8 cellular contexts compared by ENCODE assay signal in the genomic region with DNA sequence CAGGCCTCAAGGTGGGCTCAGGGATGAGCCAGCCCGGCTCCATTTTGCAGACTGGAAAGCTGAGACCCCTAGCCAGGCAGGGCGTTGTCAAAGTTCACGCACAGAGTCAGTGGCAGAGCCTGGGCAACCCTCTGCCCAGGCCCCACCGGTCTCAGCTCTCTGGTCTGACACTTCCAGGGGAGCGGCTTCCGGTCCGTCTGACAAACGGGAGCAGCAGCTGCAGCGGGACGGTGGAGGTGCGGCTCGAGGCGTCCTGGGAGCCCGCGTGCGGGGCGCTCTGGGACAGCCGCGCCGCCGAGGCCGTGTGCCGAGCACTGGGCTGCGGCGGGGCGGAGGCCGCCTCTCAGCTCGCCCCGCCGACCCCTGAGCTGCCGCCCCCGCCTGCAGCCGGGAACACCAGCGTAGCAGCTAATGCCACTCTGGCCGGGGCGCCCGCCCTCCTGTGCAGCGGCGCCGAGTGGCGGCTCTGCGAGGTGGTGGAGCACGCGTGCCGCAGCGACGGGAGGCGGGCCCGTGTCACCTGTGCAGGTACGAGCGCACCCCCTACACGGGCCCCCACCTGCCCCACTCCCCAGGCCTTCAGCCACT. TPM values are rescaled to one million over a fixed set of nuclear protein-coding genes. Genes with fewer than 3 reads are reported as not detected.
DNase-seq lines count a peak whose midpoint lies in the region; ATAC-seq and TF ChIP-seq lines count a peak whose summit lies in the region.

No MANE protein-coding gene starts in this region.

- ATAC-seq in omental fat pad (ENCODE audit: low FRiP score) (peak; percentile 13), GM19467 (IDR thresholded peaks at IDR 0.05; ENCODE audit: unreplicated experiment) (no peak)

- H3F3A ChIP-seq in OCI-LY1 (ENCODE audit: insufficient read depth, low read length), result no peaks in the 10 kb centered on the region

- H3K27ac ChIP-seq in OCI-LY1 (ENCODE audit: low read depth, low read length, poor library complexity, severe bottlenecking), result no peak overlapping the region

- no peaks in the 10 kb centered on the region; the same call in none of the 2 replicates for H3K27me3 ChIP-seq in OCI-LY1 (ENCODE audit: insufficient read depth, low read length)

- no peaks in the 10 kb centered on the region for H3K36me3 ChIP-seq in OCI-LY1 (ENCODE audit: insufficient read depth, low read length)

- H3K4me1 ChIP-seq in OCI-LY1 (ENCODE audit: insufficient read depth, low read length, severe bottlenecking), result peaks cover 25% of the 10 kb centered on the region

- H3K9me3 ChIP-seq in OCI-LY1 (ENCODE audit: low read length), result no peaks in the 10 kb centered on the region

- TF ChIP-seq CTCF in OCI-LY1 (IDR thresholded peaks at IDR 0.05; ENCODE audit: low read length), result no peak
- no peak for TF ChIP-seq CTCF in epithelial cell of proximal tubule (conservative IDR thresholded peaks at IDR 0.05; ENCODE audit: low read depth, low read length)
- no peak for TF ChIP-seq CTCF in omental fat pad (IDR thresholded peaks at IDR 0.05)

- peak overlapping the region; percentile 79 for H3K4me2 ChIP-seq in OCI-LY1 (ENCODE audit: low read length)

- H3K9ac ChIP-seq in OCI-LY1 (ENCODE audit: low read length), result peak overlapping the region; percentile 44; the same call in 1 of the 2 replicates

- H3K9me2 ChIP-seq in OCI-LY1 (ENCODE audit: low read depth, low read length), result no peaks in the 10 kb centered on the region

- peak; percentile 56 for DNase-seq in D341Med (ENCODE audit: low spot score)
- no peak for DNase-seq in epithelial cell of proximal tubule (ENCODE audit: low read depth)
- DNase-seq in omental fat pad (ENCODE audit: low spot score), result no peak
- no peak for DNase-seq in NCI-H2227 treated with DMSO at 0.1 percent for 48 hours (lab: John Stamatoyannopoulos, UW)
- DNase-seq in HUDEP-2 (lab: John Stamatoyannopoulos, UW; ENCODE audit: unreplicated experiment in 76 of 76), result no peak
- DNase-seq in NCI-H187 treated with DMSO at 0.1 percent for 48 hours (lab: John Stamatoyannopoulos, UW), result no peak

- peak overlapping the region; percentile 63 for H3K4me3 ChIP-seq in OCI-LY1 (ENCODE audit: low read depth, low read length, poor library complexity, severe bottlenecking)
- peak overlapping the region; percentile 28 for H3K4me3 ChIP-seq in epithelial cell of proximal tubule (ENCODE audit: low read depth, low read length)

- no peak overlapping the region for H2AFZ ChIP-seq in OCI-LY1 (ENCODE audit: low read length)

- no peaks in the 10 kb centered on the region for H3K79me2 ChIP-seq in OCI-LY1 (ENCODE audit: insufficient read depth, low read length)

- no peaks in the 10 kb centered on the region for H4K20me1 ChIP-seq in OCI-LY1 (ENCODE audit: insufficient read depth, low read length)

RNA-seq across cellular contexts. Expression of gene CD6, which starts 36.0 kb away (rescaled TPM):
- 0.23 TPM in 1 of 2 replicates, not detected in the other for total RNA-seq in epithelial cell of proximal tubule
- total RNA-seq in omental fat pad, result 1 to 10 TPM in 3 of 4 donors, under 1 TPM in 1; 0.79 to 6.5 (median 2.2) TPM

RNA-seq across cellular contexts. Expression of gene SLC15A3, which starts 55.5 kb away (rescaled TPM):
- total RNA-seq in epithelial cell of proximal tubule (0.43 and 0.86 TPM in 2 replicates), omental fat pad (10 to 100 TPM; 17.6 to 56.0 (median 32.3) TPM)
